In genomic region chrX:49167740-49168108, GRCh38 we compare ENCODE assay signal across 8 cellular contexts. TPM values are rescaled to one million over a fixed set of nuclear protein-coding genes. Genes with fewer than 3 reads are reported as not detected.
DNase-seq lines count a peak whose midpoint lies in the region; ATAC-seq, FAIRE-seq and TF ChIP-seq lines count a peak whose summit lies in the region.

No MANE protein-coding gene starts in this region.

- TF ChIP-seq RAD21 in K562 (CRISPR knock-in tag; conservative IDR thresholded peaks at IDR 0.05 in 1 of 2, IDR thresholded peaks at IDR 0.05 in 1 of 2): no peak

- H3K9me1 ChIP-seq in K562 (ENCODE audit: control insufficient read depth, insufficient read depth, low read length): no peaks in the 10 kb centered on the region

- H3K27ac Mint-ChIP-seq in activated naive CD4-positive, alpha-beta T cell treated with anti-CD3 and anti-CD28 coated beads, Interleukin-2, amount 10 ng/mL, durations not matched to agents 7 days and 5 days: peak overlapping the region; percentile 97
- H3K27ac Mint-ChIP-seq in memory B cell: peak overlapping the region; percentile 89

- H3K9me3 ChIP-seq in K562 (replicated peaks; ENCODE audit: control insufficient read depth, insufficient read depth, low read depth, low read length) (no peaks in the 10 kb centered on the region), transverse colon (no peaks in the 10 kb centered on the region)

- 55% methylated on average over 3 of the region's 3 CpGs for WGBS in K562 (ENCODE audit: insufficient coverage, low coverage, missing lambda C conversion rate)
- WGBS in transverse colon (ENCODE audit: low coverage in 1 of 2), 2 donors: 71% methylated on average over 3 of the region's 3 CpGs; no CpG with 5 or more reads in 1 of the 2 donors

- peak overlapping the region; percentile 86 for H2AFZ ChIP-seq in K562 (ENCODE audit: low read depth, low read length)

- peak overlapping the region; percentile 86 for H3K27ac ChIP-seq in K562 (ENCODE audit: extremely low read depth, low read depth, low read length)
- peak overlapping the region; percentile 93 to 95 (median 94) for H3K27ac ChIP-seq in transverse colon

- CTCF ChIA-PET in activated naive CD4-positive, alpha-beta T cell treated with anti-CD3 and anti-CD28 coated beads, Interleukin-2, amount 10 ng/mL, durations not matched to agents 7 days and 5 days (lab: Charles Lee): interaction anchor here (0.9 to 3.3 kb wide), 2 partner anchors 8 to 12 kb away, joined by 3 to 21 read pairs; no protein-coding TSS in a partner anchor
- CTCF ChIA-PET in K562 (lab: Yijun Ruan, JAX; ENCODE audit: low intra/inter-chr PET ratio): no interaction called here

- H3K4me3 ChIP-seq in K562 (peak overlapping the region; percentile 26; the same call in 1 of the 2 replicates), transverse colon (peak overlapping the region; percentile 12 to 47 (median 28))

- ATAC-seq in K562: no peak
- ATAC-seq in memory B cell (ENCODE audit: low read depth): no peak
- no peak for ATAC-seq in GM18858 (IDR thresholded peaks at IDR 0.05; ENCODE audit: unreplicated experiment)

- H3K27me3 ChIP-seq in K562 (ENCODE audit: control insufficient read depth in 2 of 2, insufficient read depth in 2 of 2, low read length in 2 of 2): no peaks in the 10 kb centered on the region
- H3K27me3 ChIP-seq in transverse colon: no peaks in the 10 kb centered on the region

- TF ChIP-seq POLR2A in K562 (conservative IDR thresholded peaks at IDR 0.05) (no peak), transverse colon (IDR thresholded peaks at IDR 0.05) (no peak)

- H3K4me2 ChIP-seq in K562 (ENCODE audit: insufficient read depth, low read length): peak overlapping the region; percentile 81

- H3K4me1 ChIP-seq in K562 (replicated peaks in 1 of 2; ENCODE audit: control insufficient read depth in 2 of 2, insufficient read depth in 2 of 2, low read length in 2 of 2) (peaks cover 41 to 64% of the 10 kb centered on the region in 2 experiments), transverse colon (peaks cover 0 to 19% (median 8%) of the 10 kb centered on the region in 4 donors)

- H3K79me2 ChIP-seq in K562 (ENCODE audit: control insufficient read depth, insufficient read depth, low read length): peaks cover 23% of the 10 kb centered on the region

- POLR2A ChIA-PET in K562 (lab: Yijun Ruan, JAX): interaction anchor here (0.5 to 2.1 kb wide), 5 partner anchors 10 to 1031 kb away, joined by 3 to 8 read pairs (median 3); no protein-coding TSS in a partner anchor

- no TSS peak for BruUV-seq in K562 (replicated peaks; lab: Mats Ljungman, UMichigan)

- H3K36me3 Mint-ChIP-seq in activated naive CD4-positive, alpha-beta T cell treated with anti-CD3 and anti-CD28 coated beads, Interleukin-2, amount 10 ng/mL, durations not matched to agents 7 days and 5 days: peaks cover 2% of the 10 kb centered on the region
- no peaks in the 10 kb centered on the region for H3K36me3 Mint-ChIP-seq in memory B cell

- FAIRE-seq in K562 (lab: Jason Lieb, UNC): peak; percentile 69

- no peak for DNase-seq in activated naive CD4-positive, alpha-beta T cell treated with anti-CD3 and anti-CD28 coated beads, Interleukin-2, amount 10 ng/mL, durations not matched to agents 7 days and 5 days
- DNase-seq in activated naive CD4-positive, alpha-beta T cell (lab: John Stamatoyannopoulos, UW): no peak
- DNase-seq in K562 (ENCODE audit: extremely low read depth in 1 of 4, low spot score in 3 of 4) (no peak), memory B cell (ENCODE audit: low spot score in 2 of 2) (no peak), transverse colon (no peak), hypothalamus (lab: John Stamatoyannopoulos, UW) (no peak), middle frontal gyrus (ENCODE audit: extremely low spot score, low spot score) (no peak)

- intact Hi-C loops in K562 (cut with micrococcal nuclease) (no loop called here), transverse colon (cut with DNase I; ENCODE audit: low total_unique reads) (no loop called here)

- peak overlapping the region; percentile 82 for H3K4me3 Mint-ChIP-seq in activated naive CD4-positive, alpha-beta T cell treated with anti-CD3 and anti-CD28 coated beads, Interleukin-2, amount 10 ng/mL, durations not matched to agents 7 days and 5 days
- peak overlapping the region; percentile 84 for H3K4me3 Mint-ChIP-seq in memory B cell

- TF ChIP-seq EP300 in K562 (IDR thresholded peaks at IDR 0.05; ENCODE audit: low read length): no peak
- TF ChIP-seq EP300 in transverse colon (IDR thresholded peaks at IDR 0.05; ENCODE audit: low read depth): no peak

- H3K27me3 Mint-ChIP-seq in activated naive CD4-positive, alpha-beta T cell treated with anti-CD3 and anti-CD28 coated beads, Interleukin-2, amount 10 ng/mL, durations not matched to agents 7 days and 5 days: no peaks in the 10 kb centered on the region
- H3K27me3 Mint-ChIP-seq in memory B cell: no peaks in the 10 kb centered on the region

- TF ChIP-seq CTCF in K562 (IDR thresholded peaks at IDR 0.05 in 2 of 3, conservative IDR thresholded peaks at IDR 0.05 in 1 of 3; ENCODE audit: insufficient read depth in 2 of 3, low read depth in 1 of 3, low read length in 3 of 3): no peak
- no peak for TF ChIP-seq CTCF in transverse colon (IDR thresholded peaks at IDR 0.05)

- no peaks in the 10 kb centered on the region for H3K9me3 Mint-ChIP-seq in activated naive CD4-positive, alpha-beta T cell treated with anti-CD3 and anti-CD28 coated beads, Interleukin-2, amount 10 ng/mL, durations not matched to agents 7 days and 5 days
- no peaks in the 10 kb centered on the region for H3K9me3 Mint-ChIP-seq in memory B cell

- peak overlapping the region; percentile 87 to 89; a peak in 3 of 4 replicates for H3K9ac ChIP-seq in K562 (ENCODE audit: insufficient read depth in 1 of 2, low read depth in 2 of 2, low read length in 2 of 2)

- in situ Hi-C loops in K562 (cut with MboI) (no loop called here), transverse colon (cut with MboI; ENCODE audit: low pct_ligation_motif_present in 1 of 4, low pct_unique_long_range_greater_than_20kb in 1 of 4, low sequenced_read_pairs in 3 of 4) (no loop called here)

- H4K20me1 ChIP-seq in K562 (replicated peaks; ENCODE audit: control insufficient read depth, insufficient read depth, low read length): no peaks in the 10 kb centered on the region

- peaks cover 50% of the 10 kb centered on the region for H3K4me1 Mint-ChIP-seq in activated naive CD4-positive, alpha-beta T cell treated with anti-CD3 and anti-CD28 coated beads, Interleukin-2, amount 10 ng/mL, durations not matched to agents 7 days and 5 days
- peaks cover 21% of the 10 kb centered on the region for H3K4me1 Mint-ChIP-seq in memory B cell

- no peaks in the 10 kb centered on the region for H3K36me3 ChIP-seq in K562 (ENCODE audit: control insufficient read depth, insufficient read depth, low read length)
- H3K36me3 ChIP-seq in transverse colon: no peaks in the 10 kb centered on the region

RNA-seq across cellular contexts. Expression of gene PLP2, which starts 4.0 kb away (rescaled TPM):
- total RNA-seq in K562 (2011; cell fraction: chromatin; rRNA removed; ENCODE audit: low replicate concordance): 74.1 and 122 TPM in 2 replicates
- 138 and 180 TPM in 2 replicates for total RNA-seq in K562 (2011; cell fraction: nucleolus; rRNA removed)
- total RNA-seq in K562 (2011; cell fraction: nucleoplasm; rRNA removed): 178 and 233 TPM in 2 replicates
- total RNA-seq in K562 (2014; rRNA removed) (34.7 and 55.2 TPM in 2 replicates), K562 (2014; rRNA removed; fragmentation: Illumina TruSeq; extraction: Trizol) (65.1 and 67.8 TPM in 2 replicates), K562 (2015; rRNA removed; fragmentation: Illumina TruSeq; extraction: Trizol) (70.4 and 73.0 TPM in 2 replicates), K562 (2021) (106 and 112 TPM in 2 replicates), transverse colon (10 to 100 TPM; 31.0 to 60.3 (median 43.2) TPM)
- polyA plus RNA-seq in K562 (2011; rRNA removed) (169 and 175 TPM in 2 replicates), K562 (2014; fragmentation: Illumina TruSeq; extraction: Trizol) (199 and 236 TPM in 2 replicates), K562 (2014; fragmentation: Nextera tagmentation; extraction: Ambion mirVana) (100 to 1,000 TPM; 117 to 208 TPM), K562 (2014; rRNA removed) (63.0 and 96.3 TPM in 2 replicates)
- polyA plus RNA-seq in K562 (2011; cell fraction: cytosol; rRNA removed): 367 and 379 TPM in 2 replicates
- polyA plus RNA-seq in K562 (2011; cell fraction: nucleus; rRNA removed): 76.0 and 82.2 TPM in 2 replicates
- polyA plus RNA-seq in K562 (2012): 170 and 356 TPM in 2 replicates
- 88.3 and 104 TPM in 2 replicates for polyA minus RNA-seq in K562 (2011; rRNA and poly(A)+ RNA removed)
- polyA minus RNA-seq in K562 (2011; cell fraction: cytosol; rRNA and poly(A)+ RNA removed): 55.9 and 80.5 TPM in 2 replicates
- polyA minus RNA-seq in K562 (2011; cell fraction: nucleus; rRNA and poly(A)+ RNA removed): 8.6 and 18.3 TPM in 2 replicates

RNA-seq across cellular contexts. Expression of gene MAGIX, which starts 5.2 kb away (rescaled TPM):
- 3.0 TPM in 2 replicates for total RNA-seq in K562 (2011; cell fraction: chromatin; rRNA removed; ENCODE audit: low replicate concordance)
- 1.8 and 2.7 TPM in 2 replicates for total RNA-seq in K562 (2011; cell fraction: nucleolus; rRNA removed)
- total RNA-seq in K562 (2011; cell fraction: nucleoplasm; rRNA removed): 2.5 and 4.6 TPM in 2 replicates
- 2.5 and 3.5 TPM in 2 replicates for total RNA-seq in K562 (2014; rRNA removed)
- total RNA-seq in K562 (2014; rRNA removed; fragmentation: Illumina TruSeq; extraction: Trizol): 0.32 and 0.33 TPM in 2 replicates
- 0.47 and 0.79 TPM in 2 replicates for total RNA-seq in K562 (2015; rRNA removed; fragmentation: Illumina TruSeq; extraction: Trizol)
- total RNA-seq in K562 (2021): 2.2 and 2.4 TPM in 2 replicates
- polyA plus RNA-seq in K562 (2011; rRNA removed): 0.78 and 1.6 TPM in 2 replicates
- polyA plus RNA-seq in K562 (2011; cell fraction: cytosol; rRNA removed): 2.6 and 4.7 TPM in 2 replicates
- 2.2 and 4.1 TPM in 2 replicates for polyA plus RNA-seq in K562 (2011; cell fraction: nucleus; rRNA removed)
- polyA plus RNA-seq in K562 (2012): 1.1 and 1.7 TPM in 2 replicates
- 0.28 and 1.2 TPM in 2 replicates for polyA plus RNA-seq in K562 (2014; fragmentation: Illumina TruSeq; extraction: Trizol)
- polyA plus RNA-seq in K562 (2014; fragmentation: Nextera tagmentation; extraction: Ambion mirVana): under 1 TPM; 0.08 to 0.22 TPM
- polyA plus RNA-seq in K562 (2014; rRNA removed): 1.4 and 1.9 TPM in 2 replicates
- 0.91 and 1.2 TPM in 2 replicates for polyA minus RNA-seq in K562 (2011; rRNA and poly(A)+ RNA removed)
- polyA minus RNA-seq in K562 (2011; cell fraction: cytosol; rRNA and poly(A)+ RNA removed): 1.0 and 2.2 TPM in 2 replicates
- 2.2 and 2.7 TPM in 2 replicates for polyA minus RNA-seq in K562 (2011; cell fraction: nucleus; rRNA and poly(A)+ RNA removed)
- total RNA-seq in transverse colon: 10 to 100 TPM in 3 of 4 donors, 1 to 10 TPM in 1; 5.6 to 28.8 (median 12.7) TPM

RNA-seq across cellular contexts. Expression of gene PRICKLE3, which starts 18.4 kb away (rescaled TPM):
- total RNA-seq in K562 (2011; cell fraction: chromatin; rRNA removed; ENCODE audit: low replicate concordance): 44.7 and 103 TPM in 2 replicates
- 65.1 and 65.2 TPM in 2 replicates for total RNA-seq in K562 (2011; cell fraction: nucleolus; rRNA removed)
- 41.5 and 44.2 TPM in 2 replicates for total RNA-seq in K562 (2011; cell fraction: nucleoplasm; rRNA removed)
- 24.7 and 26.8 TPM in 2 replicates for total RNA-seq in K562 (2014; rRNA removed)
- total RNA-seq in K562 (2014; rRNA removed; fragmentation: Illumina TruSeq; extraction: Trizol): 6.8 and 8.7 TPM in 2 replicates
- total RNA-seq in K562 (2015; rRNA removed; fragmentation: Illumina TruSeq; extraction: Trizol): 10.2 and 11.2 TPM in 2 replicates
- total RNA-seq in K562 (2021): 43.8 and 44.3 TPM in 2 replicates
- polyA plus RNA-seq in K562 (2011; rRNA removed): 14.0 and 22.0 TPM in 2 replicates
- polyA plus RNA-seq in K562 (2011; cell fraction: cytosol; rRNA removed): 13.3 and 26.4 TPM in 2 replicates
- 49.4 and 83.5 TPM in 2 replicates for polyA plus RNA-seq in K562 (2011; cell fraction: nucleus; rRNA removed)
- polyA plus RNA-seq in K562 (2012): 28.6 and 29.5 TPM in 2 replicates
- 19.1 and 19.4 TPM in 2 replicates for polyA plus RNA-seq in K562 (2014; fragmentation: Illumina TruSeq; extraction: Trizol)
- polyA plus RNA-seq in K562 (2014; fragmentation: Nextera tagmentation; extraction: Ambion mirVana): 1 to 10 TPM; 1.1 to 1.4 TPM
- 23.7 and 32.8 TPM in 2 replicates for polyA plus RNA-seq in K562 (2014; rRNA removed)
- polyA minus RNA-seq in K562 (2011; rRNA and poly(A)+ RNA removed): 10.3 and 12.1 TPM in 2 replicates
- polyA minus RNA-seq in K562 (2011; cell fraction: cytosol; rRNA and poly(A)+ RNA removed): 30.0 and 34.3 TPM in 2 replicates
- 18.0 and 18.3 TPM in 2 replicates for polyA minus RNA-seq in K562 (2011; cell fraction: nucleus; rRNA and poly(A)+ RNA removed)
- 10 to 100 TPM; 14.5 to 40.0 (median 33.2) TPM for total RNA-seq in transverse colon

RNA-seq across cellular contexts. Expression of gene SYP, which starts 32.3 kb away (rescaled TPM):
- total RNA-seq in K562 (2011; cell fraction: chromatin; rRNA removed; ENCODE audit: low replicate concordance): 4.8 and 8.4 TPM in 2 replicates
- total RNA-seq in K562 (2011; cell fraction: nucleolus; rRNA removed): 6.8 and 7.3 TPM in 2 replicates
- 6.0 and 10.6 TPM in 2 replicates for total RNA-seq in K562 (2011; cell fraction: nucleoplasm; rRNA removed)
- 3.4 and 3.9 TPM in 2 replicates for total RNA-seq in K562 (2014; rRNA removed)
- total RNA-seq in K562 (2014; rRNA removed; fragmentation: Illumina TruSeq; extraction: Trizol): 2.2 and 2.6 TPM in 2 replicates
- total RNA-seq in K562 (2015; rRNA removed; fragmentation: Illumina TruSeq; extraction: Trizol): 1.5 and 1.6 TPM in 2 replicates
- total RNA-seq in K562 (2021): 2.1 and 3.0 TPM in 2 replicates
- polyA plus RNA-seq in K562 (2011; rRNA removed): 3.9 and 5.1 TPM in 2 replicates
- 5.7 and 10.1 TPM in 2 replicates for polyA plus RNA-seq in K562 (2011; cell fraction: cytosol; rRNA removed)
- 3.8 and 7.1 TPM in 2 replicates for polyA plus RNA-seq in K562 (2011; cell fraction: nucleus; rRNA removed)
- 1.8 and 4.5 TPM in 2 replicates for polyA plus RNA-seq in K562 (2012)
- polyA plus RNA-seq in K562 (2014; fragmentation: Illumina TruSeq; extraction: Trizol): 2.4 and 2.9 TPM in 2 replicates
- under 1 TPM; 0.48 to 0.52 TPM for polyA plus RNA-seq in K562 (2014; fragmentation: Nextera tagmentation; extraction: Ambion mirVana)
- polyA plus RNA-seq in K562 (2014; rRNA removed): 3.6 and 4.3 TPM in 2 replicates
- 1.6 and 3.3 TPM in 2 replicates for polyA minus RNA-seq in K562 (2011; rRNA and poly(A)+ RNA removed)
- 1.3 and 4.0 TPM in 2 replicates for polyA minus RNA-seq in K562 (2011; cell fraction: cytosol; rRNA and poly(A)+ RNA removed)
- polyA minus RNA-seq in K562 (2011; cell fraction: nucleus; rRNA and poly(A)+ RNA removed): 3.8 and 4.0 TPM in 2 replicates
- total RNA-seq in transverse colon: 1 to 10 TPM; 1.1 to 7.6 (median 5.0) TPM

RNA-seq across cellular contexts. Expression of gene GPKOW, which starts 44.2 kb away (rescaled TPM):
- 13.7 and 27.7 TPM in 2 replicates for total RNA-seq in K562 (2011; cell fraction: chromatin; rRNA removed; ENCODE audit: low replicate concordance)
- total RNA-seq in K562 (2011; cell fraction: nucleolus; rRNA removed): 19.3 and 21.2 TPM in 2 replicates
- 16.6 and 19.1 TPM in 2 replicates for total RNA-seq in K562 (2011; cell fraction: nucleoplasm; rRNA removed)
- total RNA-seq in K562 (2014; rRNA removed): 44.8 and 49.6 TPM in 2 replicates
- 15.0 and 16.6 TPM in 2 replicates for total RNA-seq in K562 (2014; rRNA removed; fragmentation: Illumina TruSeq; extraction: Trizol)
- total RNA-seq in K562 (2015; rRNA removed; fragmentation: Illumina TruSeq; extraction: Trizol): 23.6 and 23.8 TPM in 2 replicates
- 29.7 and 30.0 TPM in 2 replicates for total RNA-seq in K562 (2021)
- polyA plus RNA-seq in K562 (2011; rRNA removed): 30.1 and 34.3 TPM in 2 replicates
- polyA plus RNA-seq in K562 (2011; cell fraction: cytosol; rRNA removed): 27.5 and 32.8 TPM in 2 replicates
- 20.6 and 21.4 TPM in 2 replicates for polyA plus RNA-seq in K562 (2011; cell fraction: nucleus; rRNA removed)
- polyA plus RNA-seq in K562 (2012): 25.4 and 35.2 TPM in 2 replicates
- polyA plus RNA-seq in K562 (2014; fragmentation: Illumina TruSeq; extraction: Trizol): 31.3 and 31.4 TPM in 2 replicates
- 1 to 10 TPM; 3.7 to 4.5 TPM for polyA plus RNA-seq in K562 (2014; fragmentation: Nextera tagmentation; extraction: Ambion mirVana)
- 30.4 and 37.4 TPM in 2 replicates for polyA plus RNA-seq in K562 (2014; rRNA removed)
- 21.1 and 27.6 TPM in 2 replicates for polyA minus RNA-seq in K562 (2011; rRNA and poly(A)+ RNA removed)
- 15.4 and 17.1 TPM in 2 replicates for polyA minus RNA-seq in K562 (2011; cell fraction: cytosol; rRNA and poly(A)+ RNA removed)
- polyA minus RNA-seq in K562 (2011; cell fraction: nucleus; rRNA and poly(A)+ RNA removed): 4.6 and 8.4 TPM in 2 replicates
- 10 to 100 TPM; 10.7 to 21.8 (median 18.0) TPM for total RNA-seq in transverse colon
